In genomic region chr16:80896778-80897177, GRCh38 we compare ENCODE assay signal across 22 cellular contexts.
DNase-seq lines count a peak whose midpoint lies in the region; ATAC-seq and TF ChIP-seq lines count a peak whose summit lies in the region.
"Had no signal": no experiment of that assay in that cellular context is flagged by ENCODE, and none has a peak within 500 bp of the region (broad histone marks: within the 10 kb centered on the region; RNA-seq: fewer than 3 reads in every experiment).

No MANE protein-coding gene starts in this region.

- H3K9me3 Mint-ChIP-seq in endodermal cell: no peaks in the 10 kb centered on the region

- no peak overlapping the region for H3K9ac ChIP-seq in endodermal cell (ENCODE audit: extremely low read depth, low read length, poor library complexity, severe bottlenecking)
- H3K9ac ChIP-seq: BLaER1, KMS-11 had no signal

- H3K36me3 ChIP-seq in left ventricle myocardium inferior (no peaks in the 10 kb centered on the region), endodermal cell (ENCODE audit: control insufficient read depth, insufficient read depth, low read length) (no peaks in the 10 kb centered on the region)
- H3K36me3 ChIP-seq: BLaER1, SJSA1 had no signal

- peaks cover 1% of the 10 kb centered on the region for H3K27me3 Mint-ChIP-seq in endodermal cell (ENCODE audit: insufficient read depth)

- no peak overlapping the region for H3K4me3 Mint-ChIP-seq in endodermal cell
- H3K4me3 Mint-ChIP-seq: CD4-positive, CD25-positive, alpha-beta regulatory T cell; IgD-negative memory B cell had no signal

- H3K27me3 ChIP-seq in left ventricle myocardium inferior (ENCODE audit: low read depth) (no peaks in the 10 kb centered on the region), endodermal cell (ENCODE audit: control insufficient read depth, insufficient read depth, low read length, poor library complexity, severe bottlenecking) (no peaks in the 10 kb centered on the region), right cardiac atrium (ENCODE audit: control insufficient read depth, insufficient read depth) (no peaks in the 10 kb centered on the region)
- H3K27me3 ChIP-seq: BLaER1, SJSA1 had no signal

- no peak overlapping the region for H3K4me3 ChIP-seq in left ventricle myocardium inferior
- no peak overlapping the region for H3K4me3 ChIP-seq in endodermal cell (ENCODE audit: low read length)
- no peak overlapping the region for H3K4me3 ChIP-seq in right cardiac atrium (ENCODE audit: low read length)
- H3K4me3 ChIP-seq: BLaER1, PC-9, SJSA1 had no signal

- peak overlapping the region; percentile 33 for H3K27ac ChIP-seq in left ventricle myocardium inferior (replicated peaks)
- no peak overlapping the region for H3K27ac ChIP-seq in endodermal cell (ENCODE audit: low read depth, low read length)
- H3K27ac ChIP-seq in right cardiac atrium (ENCODE audit: low read length): no peak overlapping the region
- H3K27ac ChIP-seq: BLaER1, KMS-11, PC-9, SJSA1 had no signal

- no peaks in the 10 kb centered on the region for H3K36me3 Mint-ChIP-seq in endodermal cell (ENCODE audit: low read depth)
- H3K36me3 Mint-ChIP-seq: CD4-positive, CD25-positive, alpha-beta regulatory T cell had no signal

- H3K4me1 ChIP-seq in left ventricle myocardium inferior: peaks cover 17% of the 10 kb centered on the region
- no peaks in the 10 kb centered on the region for H3K4me1 ChIP-seq in endodermal cell (ENCODE audit: control insufficient read depth, insufficient read depth, low read length)
- H3K4me1 ChIP-seq in right cardiac atrium (ENCODE audit: control insufficient read depth, insufficient read depth, low read length): peaks cover 2% of the 10 kb centered on the region
- H3K4me1 ChIP-seq: SJSA1 had no signal

- no peaks in the 10 kb centered on the region for H3K4me1 Mint-ChIP-seq in endodermal cell
- H3K4me1 Mint-ChIP-seq: CD4-positive, CD25-positive, alpha-beta regulatory T cell had no signal

- ATAC-seq in Right ventricle myocardium inferior (no peak), left lobe of liver (no peak), HG03432 (IDR thresholded peaks at IDR 0.05; ENCODE audit: unreplicated experiment) (no peak), right cardiac atrium (no peak)

- intact Hi-C loops in left ventricle myocardium inferior (cut with micrococcal nuclease) (no loop called here), Right ventricle myocardium inferior (cut with DNase I) (no loop called here), right cardiac atrium (cut with DNase I) (no loop called here)

- no peak overlapping the region for H3K27ac Mint-ChIP-seq in endodermal cell
- H3K27ac Mint-ChIP-seq: IgD-negative memory B cell had no signal

- TF ChIP-seq CTCF in left ventricle myocardium inferior (IDR thresholded peaks at IDR 0.05; ENCODE audit: borderline replicate concordance) (no peak), endodermal cell (conservative IDR thresholded peaks at IDR 0.05) (no peak)

- WGBS in endodermal cell (ENCODE audit: insufficient coverage in 1 of 2, insufficient read length in 1 of 2), 2 experiments: 92 to 97% methylated on average over 3 to 5 of the region's 5 CpGs
- WGBS in right cardiac atrium: 79% methylated on average over 5 of the region's 5 CpGs

- no peaks in the 10 kb centered on the region for H3K9me3 ChIP-seq in left ventricle myocardium inferior (replicated peaks)
- H3K9me3 ChIP-seq in endodermal cell (ENCODE audit: control insufficient read depth, low read length): no peaks in the 10 kb centered on the region
- H3K9me3 ChIP-seq in right cardiac atrium (ENCODE audit: control insufficient read depth, low read length): no peaks in the 10 kb centered on the region
- H3K9me3 ChIP-seq: BLaER1, SJSA1 had no signal

- DNase-seq in left ventricle myocardium inferior (no peak), Right ventricle myocardium inferior (ENCODE audit: missing footprints) (no peak), endodermal cell (peak; percentile 20), left lobe of liver (ENCODE audit: low spot score) (peak; percentile 11), ureter (ENCODE audit: low spot score) (peak; percentile 41), NCI-H2171 (lab: John Stamatoyannopoulos, UW) (no peak), right cardiac atrium (no peak)
- DNase-seq: CD4-positive, CD25-positive, alpha-beta regulatory T cell; DMS53; NCI-H1048; NCI-H1417 treated with DMSO at 0.1 percent for 48 hours; NCI-H1694 treated with DMSO at 0.1 percent for 48 hours; NCI-H2081; NCI-H226; NCI-H510A; PC-9; Right ventricle myocardium superior had no signal

Comparison
In these comparisons a context has a peak if more than half of its experiments do, and no peak if none do; other contexts are left out.
1. DNase-seq: peak in endodermal cell (single experiment), left lobe of liver (single experiment) and ureter (single experiment); none in left ventricle myocardium inferior (single experiment), Right ventricle myocardium inferior (single experiment), NCI-H2171 (single experiment) and right cardiac atrium (0 of 3).